Comparison of ENCODE assay signal across 18 cellular contexts in genomic region chr9:134031783-134032182, GRCh38. TPM values are rescaled to one million over a fixed set of nuclear protein-coding genes. Genes with fewer than 3 reads are reported as not detected.
DNase-seq lines count a peak whose midpoint lies in the region; ATAC-seq, FAIRE-seq and TF ChIP-seq lines count a peak whose summit lies in the region.
"Had no signal": no experiment of that assay in that cellular context is flagged by ENCODE, and none has a peak within 500 bp of the region (broad histone marks: within the 10 kb centered on the region; RNA-seq: fewer than 3 reads in every experiment).

No MANE protein-coding gene starts in this region.

- H3K27ac Mint-ChIP-seq in Caco-2 (ENCODE audit: unreplicated experiment), result no peak overlapping the region
- H3K27ac Mint-ChIP-seq in stimulated activated effector memory CD8-positive, alpha-beta T cell treated with anti-CD3 and anti-CD28 coated beads, Interleukin-12 subunit alpha, Interleukin-12 subunit beta, amount 100 ng/mL, for 72 hours, result no peak overlapping the region

- H4K20me1 ChIP-seq in HCT116 (ENCODE audit: insufficient read depth), result no peaks in the 10 kb centered on the region
- no peaks in the 10 kb centered on the region for H4K20me1 ChIP-seq in K562 (replicated peaks; ENCODE audit: control insufficient read depth, insufficient read depth, low read length)
- no peaks in the 10 kb centered on the region for H4K20me1 ChIP-seq in osteoblast (ENCODE audit: insufficient read depth, low read length)

- WGBS in K562 (ENCODE audit: insufficient coverage, low coverage, missing lambda C conversion rate), result 92% methylated on average over 11 of the region's 14 CpGs

- intact Hi-C loops in Caco-2 (cut with micrococcal nuclease; ENCODE audit: unreplicated experiment) (no loop called here), HCT116 (cut with micrococcal nuclease) (no loop called here), K562 (cut with micrococcal nuclease) (no loop called here)

- H3K27me3 Mint-ChIP-seq in Caco-2 (ENCODE audit: insufficient read depth, unreplicated experiment), result no peaks in the 10 kb centered on the region
- H3K27me3 Mint-ChIP-seq: CD8-positive, alpha-beta memory T cell had no signal

- CTCF ChIA-PET in Caco-2 (lab: Charles Lee) (no interaction called here), HCT116 (lab: Charles Lee) (no interaction called here), K562 (lab: Yijun Ruan, JAX; ENCODE audit: low intra/inter-chr PET ratio) (no interaction called here)

- no peak overlapping the region for H3K4me2 ChIP-seq in HCT116 (ENCODE audit: low read length)
- no peak overlapping the region for H3K4me2 ChIP-seq in K562 (ENCODE audit: insufficient read depth, low read length)
- H3K4me2 ChIP-seq in osteoblast (ENCODE audit: insufficient read depth, low read length), result no peak overlapping the region
- H3K4me2 ChIP-seq: BLaER1 treated with 17β-estradiol and CSF1 and Interleukin-3, amounts not matched to agents 10 nM and 100 nM had no signal

- in situ Hi-C loops in K562 (cut with MboI), result no loop called here

- H3K36me3 ChIP-seq in Caco-2 (ENCODE audit: control insufficient read depth, insufficient read depth, low read length), result peaks cover 5% of the 10 kb centered on the region; the same call in 1 of the 2 replicates
- H3K36me3 ChIP-seq in HCT116 (ENCODE audit: control insufficient read depth in 1 of 2, insufficient read depth in 2 of 2, low read length in 2 of 2), result peaks cover 14 to 15% of the 10 kb centered on the region in 2 experiments; a peak in 2 of 4 replicates
- H3K36me3 ChIP-seq in K562 (ENCODE audit: control insufficient read depth, insufficient read depth, low read length), result peaks cover 48% of the 10 kb centered on the region; the same call in 2 of the 3 replicates
- H3K36me3 ChIP-seq in osteoblast (ENCODE audit: insufficient read depth, low read length), result peaks cover 56% of the 10 kb centered on the region

- no peaks in the 10 kb centered on the region for H3K9me2 ChIP-seq in HCT116 (ENCODE audit: insufficient read depth)

- no peak overlapping the region for H2AFZ ChIP-seq in HCT116 (ENCODE audit: low read depth, low read length, poor library complexity, severe bottlenecking)
- H2AFZ ChIP-seq in K562 (ENCODE audit: low read depth, low read length), result no peak overlapping the region
- no peak overlapping the region for H2AFZ ChIP-seq in osteoblast (ENCODE audit: low read length)
- H2AFZ ChIP-seq: GM23248 had no signal

- DNase-seq in Caco-2 (no peak), HCT116 (ENCODE audit: low read depth, low spot score) (no peak), K562 (ENCODE audit: extremely low read depth in 1 of 4, low spot score in 3 of 4) (no peak), osteoblast (ENCODE audit: insufficient read length, low spot score, missing footprints) (peak; percentile 25), hippocampal formation (lab: John Stamatoyannopoulos, UW) (no peak)
- no peak for DNase-seq in stimulated activated effector memory CD8-positive, alpha-beta T cell treated with anti-CD3 and anti-CD28 coated beads, Interleukin-12 subunit alpha, Interleukin-12 subunit beta, amount 100 ng/mL, for 72 hours (ENCODE audit: low spot score in 2 of 2)
- DNase-seq: CD8-positive, alpha-beta memory T cell; DMS79 treated with DMSO at 0.1 percent for 48 hours; GM23248; Karpas-422; MG63; NCI-H1048; NCI-H1436 treated with DMSO at 0.1 percent for 48 hours; NCI-H2029; NCI-H345; NCI-H524 treated with DMSO at 0.1 percent for 48 hours had no signal

- no peak overlapping the region for H3K4me3 Mint-ChIP-seq in Caco-2 (ENCODE audit: unreplicated experiment)
- H3K4me3 Mint-ChIP-seq in stimulated activated effector memory CD8-positive, alpha-beta T cell treated with anti-CD3 and anti-CD28 coated beads, Interleukin-12 subunit alpha, Interleukin-12 subunit beta, amount 100 ng/mL, for 72 hours, result no peak overlapping the region
- H3K4me3 Mint-ChIP-seq: CD8-positive, alpha-beta memory T cell had no signal

- BruUV-seq in Caco-2 (replicated peaks; lab: Mats Ljungman, UMichigan) (TSS peak; percentile 34), HCT116 (replicated peaks; lab: Mats Ljungman, UMichigan) (TSS peak; percentile 32), K562 (replicated peaks; lab: Mats Ljungman, UMichigan) (TSS peak; percentile 52)

- TF ChIP-seq POLR2A in HCT116 (IDR thresholded peaks at IDR 0.05; ENCODE audit: borderline replicate concordance, extremely low read depth, insufficient read depth, insufficient read length), result no peak
- no peak for TF ChIP-seq POLR2A in K562 (conservative IDR thresholded peaks at IDR 0.05)

- no peaks in the 10 kb centered on the region for H3K9me1 ChIP-seq in K562 (ENCODE audit: control insufficient read depth, insufficient read depth, low read length)

- H3K36me3 Mint-ChIP-seq in Caco-2 (ENCODE audit: insufficient read depth, unreplicated experiment), result peaks cover 61% of the 10 kb centered on the region
- H3K36me3 Mint-ChIP-seq in stimulated activated effector memory CD8-positive, alpha-beta T cell treated with anti-CD3 and anti-CD28 coated beads, Interleukin-12 subunit alpha, Interleukin-12 subunit beta, amount 100 ng/mL, for 72 hours, result peaks cover 51% of the 10 kb centered on the region

- H3K9me3 ChIP-seq in Caco-2 (no peaks in the 10 kb centered on the region), HCT116 (ENCODE audit: control insufficient read depth in 1 of 2, insufficient read depth in 1 of 2, low read depth in 1 of 2, low read length in 2 of 2) (no peaks in the 10 kb centered on the region), K562 (replicated peaks; ENCODE audit: control insufficient read depth, insufficient read depth, low read depth, low read length) (no peaks in the 10 kb centered on the region), osteoblast (ENCODE audit: low read depth, low read length) (no peaks in the 10 kb centered on the region)
- H3K9me3 ChIP-seq: BLaER1 treated with 17β-estradiol and CSF1 and Interleukin-3, amounts not matched to agents 10 nM and 100 nM; MG63 had no signal

- H3K79me2 ChIP-seq in HCT116 (ENCODE audit: insufficient read depth, low read length), result no peaks in the 10 kb centered on the region
- H3K79me2 ChIP-seq in K562 (ENCODE audit: control insufficient read depth, insufficient read depth, low read length), result no peaks in the 10 kb centered on the region
- no peaks in the 10 kb centered on the region for H3K79me2 ChIP-seq in osteoblast (ENCODE audit: insufficient read depth, low read length)

- H3K4me1 Mint-ChIP-seq in Caco-2 (ENCODE audit: low read depth, unreplicated experiment), result no peaks in the 10 kb centered on the region
- no peaks in the 10 kb centered on the region for H3K4me1 Mint-ChIP-seq in stimulated activated effector memory CD8-positive, alpha-beta T cell treated with anti-CD3 and anti-CD28 coated beads, Interleukin-12 subunit alpha, Interleukin-12 subunit beta, amount 100 ng/mL, for 72 hours

- no peak for ATAC-seq in HCT116
- no peak for ATAC-seq in K562
- no peak for ATAC-seq in GM18502 (IDR thresholded peaks at IDR 0.05; ENCODE audit: poor library complexity, unreplicated experiment)
- ATAC-seq in stimulated activated effector memory CD8-positive, alpha-beta T cell treated with anti-CD3 and anti-CD28 coated beads, Interleukin-12 subunit alpha, Interleukin-12 subunit beta, amount 100 ng/mL, for 72 hours, result no peak

- H3K9ac ChIP-seq in HCT116 (ENCODE audit: low read length) (no peak overlapping the region), K562 (ENCODE audit: insufficient read depth in 1 of 2, low read depth in 2 of 2, low read length in 2 of 2) (peak overlapping the region in 1 of 2 experiments; percentile 26; a peak in 1 of 4 replicates)
- H3K9ac ChIP-seq: BLaER1 treated with 17β-estradiol and CSF1 and Interleukin-3, amounts not matched to agents 10 nM and 100 nM; GM23248 had no signal

- POLR2A ChIA-PET in Caco-2 (lab: Charles Lee), result interaction anchor here (0.6 kb wide), 1 partner anchor 572 kb away, joined by 16 read pairs; no protein-coding TSS in a partner anchor
- POLR2A ChIA-PET in HCT116 (lab: Charles Lee), result no interaction called here
- POLR2A ChIA-PET in K562 (lab: Yijun Ruan, JAX), result no interaction called here

- no peaks in the 10 kb centered on the region for H3K9me3 Mint-ChIP-seq in Caco-2 (ENCODE audit: unreplicated experiment)
- H3K9me3 Mint-ChIP-seq in stimulated activated effector memory CD8-positive, alpha-beta T cell treated with anti-CD3 and anti-CD28 coated beads, Interleukin-12 subunit alpha, Interleukin-12 subunit beta, amount 100 ng/mL, for 72 hours, result no peaks in the 10 kb centered on the region

- H3K27me3 ChIP-seq in Caco-2 (replicated peaks; ENCODE audit: control insufficient read depth, insufficient read depth, low read length) (no peaks in the 10 kb centered on the region), HCT116 (ENCODE audit: insufficient read depth, low read length) (no peaks in the 10 kb centered on the region), K562 (ENCODE audit: control insufficient read depth in 2 of 2, insufficient read depth in 2 of 2, low read length in 2 of 2) (no peaks in the 10 kb centered on the region), osteoblast (ENCODE audit: insufficient read depth, low read length) (no peaks in the 10 kb centered on the region)
- H3K27me3 ChIP-seq: BLaER1 treated with 17β-estradiol and CSF1 and Interleukin-3, amounts not matched to agents 10 nM and 100 nM; MG63 had no signal

- no peaks in the 10 kb centered on the region for H3K4me1 ChIP-seq in Caco-2
- H3K4me1 ChIP-seq in HCT116 (ENCODE audit: control insufficient read depth in 1 of 2, insufficient read depth in 2 of 2, low read length in 2 of 2), result no peaks in the 10 kb centered on the region
- peaks cover 0 to 8% of the 10 kb centered on the region in 2 experiments; a peak in 1 of 5 replicates for H3K4me1 ChIP-seq in K562 (replicated peaks in 1 of 2; ENCODE audit: control insufficient read depth in 2 of 2, insufficient read depth in 2 of 2, low read length in 2 of 2)
- no peaks in the 10 kb centered on the region for H3K4me1 ChIP-seq in osteoblast (ENCODE audit: insufficient read depth, low read length)

- RAD21 ChIA-PET in HCT116 (lab: Charles Lee; ENCODE audit: low non-redundant PET in 1 of 2, low total read pairs in 2 of 2, uncharacterized antibody in 2 of 2, unreplicated experiment in 2 of 2), result no interaction called here

- TF ChIP-seq CTCF in Caco-2 (IDR thresholded peaks at IDR 0.05; ENCODE audit: insufficient read depth in 1 of 2, low read depth in 1 of 2, low read length in 1 of 2, severe bottlenecking in 1 of 2, unreplicated experiment in 1 of 2) (no peak), HCT116 (IDR thresholded peaks at IDR 0.05 in 2 of 3, conservative IDR thresholded peaks at IDR 0.05 in 1 of 3; ENCODE audit: borderline replicate concordance in 1 of 3, insufficient read depth in 1 of 3, low read depth in 2 of 3, low read length in 2 of 3) (no peak), K562 (IDR thresholded peaks at IDR 0.05 in 2 of 3, conservative IDR thresholded peaks at IDR 0.05 in 1 of 3; ENCODE audit: insufficient read depth in 2 of 3, low read depth in 1 of 3, low read length in 3 of 3) (no peak), osteoblast (IDR thresholded peaks at IDR 0.05; ENCODE audit: extremely low read depth, low read depth, low read length) (no peak)

- FAIRE-seq in K562 (lab: Jason Lieb, UNC), result no peak

- TF ChIP-seq EP300 in K562 (IDR thresholded peaks at IDR 0.05; ENCODE audit: low read length), result no peak

- H3K27ac ChIP-seq in HCT116 (ENCODE audit: low read depth, low read length) (no peak overlapping the region), K562 (ENCODE audit: extremely low read depth, low read depth, low read length) (no peak overlapping the region), osteoblast (ENCODE audit: low read depth, low read length) (no peak overlapping the region)
- H3K27ac ChIP-seq: BLaER1 treated with 17β-estradiol and CSF1 and Interleukin-3, amounts not matched to agents 10 nM and 100 nM; GM23248 had no signal

- TF ChIP-seq RAD21 in HCT116 (IDR thresholded peaks at IDR 0.05; ENCODE audit: low read depth) (no peak), K562 (CRISPR knock-in tag; conservative IDR thresholded peaks at IDR 0.05 in 1 of 2, IDR thresholded peaks at IDR 0.05 in 1 of 2) (no peak)

- no peak overlapping the region for H3K4me3 ChIP-seq in Caco-2 (ENCODE audit: low read depth, low read length)
- H3K4me3 ChIP-seq in HCT116 (replicated peaks in 1 of 2; ENCODE audit: low read depth in 1 of 2, low read length in 2 of 2), result no peak overlapping the region
- no peak overlapping the region for H3K4me3 ChIP-seq in K562
- no peak overlapping the region for H3K4me3 ChIP-seq in osteoblast (ENCODE audit: insufficient read depth, low read length)
- H3K4me3 ChIP-seq: BLaER1 treated with 17β-estradiol and CSF1 and Interleukin-3, amounts not matched to agents 10 nM and 100 nM; GM23248; MG63 had no signal

RNA-seq across cellular contexts. Expression of gene BRD3OS, which starts 6.5 kb away (rescaled TPM):
- total RNA-seq in Caco-2 (2022), result 9.1 and 9.4 TPM in 2 replicates
- 17.0 TPM for total RNA-seq in HCT116 (2021; ENCODE audit: unreplicated experiment)
- 9.3 and 9.4 TPM in 2 replicates for polyA plus RNA-seq in HCT116 (2012)
- total RNA-seq in K562 (2011; cell fraction: chromatin; rRNA removed; ENCODE audit: low replicate concordance), result 5.2 and 12.0 TPM in 2 replicates
- total RNA-seq in K562 (2011; cell fraction: nucleolus; rRNA removed), result 5.4 and 7.3 TPM in 2 replicates
- total RNA-seq in K562 (2011; cell fraction: nucleoplasm; rRNA removed), result 7.1 and 8.9 TPM in 2 replicates
- 7.5 and 10.3 TPM in 2 replicates for total RNA-seq in K562 (2014; rRNA removed)
- total RNA-seq in K562 (2014; rRNA removed; fragmentation: Illumina TruSeq; extraction: Trizol), result 4.8 and 4.9 TPM in 2 replicates
- total RNA-seq in K562 (2015; rRNA removed; fragmentation: Illumina TruSeq; extraction: Trizol), result 3.1 and 3.4 TPM in 2 replicates
- total RNA-seq in K562 (2021), result 8.7 and 9.2 TPM in 2 replicates
- 4.1 and 5.9 TPM in 2 replicates for polyA plus RNA-seq in K562 (2011; rRNA removed)
- 4.6 and 5.2 TPM in 2 replicates for polyA plus RNA-seq in K562 (2011; cell fraction: cytosol; rRNA removed)
- 4.3 and 6.5 TPM in 2 replicates for polyA plus RNA-seq in K562 (2011; cell fraction: nucleus; rRNA removed)
- polyA plus RNA-seq in K562 (2012), result 5.6 and 8.1 TPM in 2 replicates
- polyA plus RNA-seq in K562 (2014; fragmentation: Illumina TruSeq; extraction: Trizol), result 7.9 and 8.6 TPM in 2 replicates
- 1 to 10 TPM; 1.1 to 1.7 TPM for polyA plus RNA-seq in K562 (2014; fragmentation: Nextera tagmentation; extraction: Ambion mirVana)
- polyA plus RNA-seq in K562 (2014; rRNA removed), result 6.4 and 10.3 TPM in 2 replicates
- polyA minus RNA-seq in K562 (2011; rRNA and poly(A)+ RNA removed), result 2.5 and 3.2 TPM in 2 replicates
- polyA minus RNA-seq in K562 (2011; cell fraction: cytosol; rRNA and poly(A)+ RNA removed), result 4.4 and 7.0 TPM in 2 replicates
- polyA minus RNA-seq in K562 (2011; cell fraction: nucleus; rRNA and poly(A)+ RNA removed), result 4.0 and 4.4 TPM in 2 replicates
- total RNA-seq in osteoblast, result 23.0 and 26.1 TPM in 2 replicates

RNA-seq across cellular contexts. Expression of gene BRD3, which starts 36.0 kb away (rescaled TPM):
- total RNA-seq in Caco-2 (2022), result 57.5 and 58.3 TPM in 2 replicates
- 40.7 TPM for total RNA-seq in HCT116 (2021; ENCODE audit: unreplicated experiment)
- polyA plus RNA-seq in HCT116 (2012), result 18.9 and 20.0 TPM in 2 replicates
- 18.5 and 32.2 TPM in 2 replicates for total RNA-seq in K562 (2011; cell fraction: chromatin; rRNA removed; ENCODE audit: low replicate concordance)
- total RNA-seq in K562 (2011; cell fraction: nucleolus; rRNA removed), result 19.6 and 19.7 TPM in 2 replicates
- total RNA-seq in K562 (2011; cell fraction: nucleoplasm; rRNA removed), result 11.3 and 13.2 TPM in 2 replicates
- total RNA-seq in K562 (2014; rRNA removed), result 10.9 and 13.4 TPM in 2 replicates
- 2.8 and 3.5 TPM in 2 replicates for total RNA-seq in K562 (2014; rRNA removed; fragmentation: Illumina TruSeq; extraction: Trizol)
- total RNA-seq in K562 (2015; rRNA removed; fragmentation: Illumina TruSeq; extraction: Trizol), result 4.2 and 5.9 TPM in 2 replicates
- total RNA-seq in K562 (2021), result 37.1 and 38.1 TPM in 2 replicates
- polyA plus RNA-seq in K562 (2011; rRNA removed), result 4.0 and 4.9 TPM in 2 replicates
- polyA plus RNA-seq in K562 (2011; cell fraction: cytosol; rRNA removed), result 3.6 and 8.4 TPM in 2 replicates
- 9.8 and 12.8 TPM in 2 replicates for polyA plus RNA-seq in K562 (2011; cell fraction: nucleus; rRNA removed)
- 13.7 and 16.2 TPM in 2 replicates for polyA plus RNA-seq in K562 (2012)
- polyA plus RNA-seq in K562 (2014; fragmentation: Illumina TruSeq; extraction: Trizol), result 7.1 and 11.4 TPM in 2 replicates
- polyA plus RNA-seq in K562 (2014; fragmentation: Nextera tagmentation; extraction: Ambion mirVana), result 1 to 10 TPM in 1 of 2 experiments, under 1 TPM in 1; 0.82 to 3.1 TPM
- polyA plus RNA-seq in K562 (2014; rRNA removed), result 8.5 and 8.8 TPM in 2 replicates
- polyA minus RNA-seq in K562 (2011; rRNA and poly(A)+ RNA removed), result 5.2 and 5.5 TPM in 2 replicates
- 22.5 and 23.8 TPM in 2 replicates for polyA minus RNA-seq in K562 (2011; cell fraction: cytosol; rRNA and poly(A)+ RNA removed)
- polyA minus RNA-seq in K562 (2011; cell fraction: nucleus; rRNA and poly(A)+ RNA removed), result 8.8 and 10.9 TPM in 2 replicates
- 6.9 and 10.9 TPM in 2 replicates for total RNA-seq in osteoblast

RNA-seq across cellular contexts. Expression of gene VAV2, which starts 39.7 kb away (rescaled TPM):
- total RNA-seq in Caco-2 (2022), result 51.8 and 55.3 TPM in 2 replicates
- 33.2 TPM for total RNA-seq in HCT116 (2021; ENCODE audit: unreplicated experiment)
- 18.2 and 21.1 TPM in 2 replicates for polyA plus RNA-seq in HCT116 (2012)
- total RNA-seq in K562 (2011; cell fraction: chromatin; rRNA removed; ENCODE audit: low replicate concordance), result 4.0 and 7.9 TPM in 2 replicates
- 2.4 and 2.5 TPM in 2 replicates for total RNA-seq in K562 (2011; cell fraction: nucleolus; rRNA removed)
- total RNA-seq in K562 (2011; cell fraction: nucleoplasm; rRNA removed), result 1.8 and 4.4 TPM in 2 replicates
- 1.0 and 1.5 TPM in 2 replicates for total RNA-seq in K562 (2014; rRNA removed)
- total RNA-seq in K562 (2014; rRNA removed; fragmentation: Illumina TruSeq; extraction: Trizol), result 0.76 and 1.3 TPM in 2 replicates
- total RNA-seq in K562 (2015; rRNA removed; fragmentation: Illumina TruSeq; extraction: Trizol), result 0.91 and 0.94 TPM in 2 replicates
- total RNA-seq in K562 (2021), result 2.7 and 3.0 TPM in 2 replicates
- polyA plus RNA-seq in K562 (2011; rRNA removed), result 0.79 and 1.0 TPM in 2 replicates
- 0.77 and 1.4 TPM in 2 replicates for polyA plus RNA-seq in K562 (2011; cell fraction: cytosol; rRNA removed)
- polyA plus RNA-seq in K562 (2011; cell fraction: nucleus; rRNA removed), result 1.4 and 2.5 TPM in 2 replicates
- 0.75 and 1.2 TPM in 2 replicates for polyA plus RNA-seq in K562 (2012)
- polyA plus RNA-seq in K562 (2014; fragmentation: Illumina TruSeq; extraction: Trizol), result 1.5 and 1.7 TPM in 2 replicates
- polyA plus RNA-seq in K562 (2014; fragmentation: Nextera tagmentation; extraction: Ambion mirVana), result under 1 TPM in 1 of 2 experiments, not detected in 1; 0.01 TPM
- polyA plus RNA-seq in K562 (2014; rRNA removed), result 1.2 and 1.5 TPM in 2 replicates
- 1.5 and 1.9 TPM in 2 replicates for polyA minus RNA-seq in K562 (2011; rRNA and poly(A)+ RNA removed)
- 1.8 and 2.1 TPM in 2 replicates for polyA minus RNA-seq in K562 (2011; cell fraction: cytosol; rRNA and poly(A)+ RNA removed)
- 1.4 and 1.9 TPM in 2 replicates for polyA minus RNA-seq in K562 (2011; cell fraction: nucleus; rRNA and poly(A)+ RNA removed)
- 8.0 and 8.8 TPM in 2 replicates for total RNA-seq in osteoblast
